18 cellular contexts compared by ENCODE assay signal in the genomic region with DNA sequence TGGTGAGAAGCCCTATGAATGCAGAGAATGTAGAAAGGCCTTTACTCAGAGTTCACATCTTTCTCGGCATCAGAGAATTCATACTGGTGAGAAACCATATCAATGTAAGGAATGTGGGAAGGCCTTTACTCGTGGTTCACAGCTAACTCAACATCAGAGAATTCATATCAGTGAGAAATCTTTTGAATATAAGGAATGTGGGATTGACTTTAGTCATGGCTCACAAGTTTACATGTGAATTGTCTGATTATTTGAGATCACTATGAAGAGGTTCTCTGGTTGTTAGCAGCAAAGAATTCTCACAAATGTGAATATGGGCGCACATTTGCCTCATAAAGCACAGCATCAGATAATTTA.
"Had no signal": no experiment of that assay in that cellular context is flagged by ENCODE, and none has a peak within 500 bp of the region (broad histone marks: within the 10 kb centered on the region; RNA-seq: fewer than 3 reads in every experiment).

No MANE protein-coding gene starts in this region.

- H3K4me2 ChIP-seq: neural progenitor cell had no signal

- H3K27ac ChIP-seq: ascending aorta, breast epithelium, left ventricle myocardium inferior, neural progenitor cell, ovary, thyroid gland had no signal

- H3K27me3 ChIP-seq: ascending aorta, breast epithelium, neural progenitor cell, ovary, thyroid gland had no signal

- H3K4me1 ChIP-seq: ascending aorta, breast epithelium, left ventricle myocardium inferior, neural progenitor cell, thyroid gland had no signal

- ATAC-seq: activated CD4-positive, CD25-positive, alpha-beta regulatory T cell treated with anti-CD3 and anti-CD28 coated beads, Interleukin-2, amount 50 U/mL, for 24 hours; activated T-helper 17 cell treated with anti-CD3 and anti-CD28 coated beads, Interleukin-2, amount 50 U/mL, for 72 hours; sciatic nerve; stimulated activated effector memory CD8-positive, alpha-beta T cell treated with anti-CD3 and anti-CD28 coated beads, Interleukin-12 subunit alpha, Interleukin-12 subunit beta, amount 100 ng/mL, for 72 hours had no signal

- DNase-seq: activated CD4-positive, alpha-beta T cell treated with anti-CD3 and anti-CD28 coated beads, Interleukin-2, amount 50 U/mL, for 1 hour; activated naive CD4-positive, alpha-beta T cell treated with Interleukin-2 at 50 U/mL for 16 hours; cerebellar nuclear complex; hippocampal formation; left ventricle myocardium inferior; mesenchymal stem cell; ovary; stimulated activated CD4-positive, alpha-beta T cell treated with anti-CD3 and anti-CD28 coated beads, Interleukin-12 subunit alpha, Interleukin-12 subunit beta, amount 100 ng/mL, for 4 hours; stimulated activated CD4-positive, alpha-beta T cell treated with anti-CD3 and anti-CD28 coated beads, Interleukin-2, amount 100 ng/mL, for 24 hours; T-helper 9 cell; thyroid gland had no signal

- H3K4me3 ChIP-seq: breast epithelium, left ventricle myocardium inferior, neural progenitor cell, ovary, thyroid gland had no signal

- H3K9ac ChIP-seq: neural progenitor cell had no signal
